ENCODE assay signal across 8 cellular contexts in genomic region chr11:124762077-124762623, GRCh38. TPM values are rescaled to one million over a fixed set of nuclear protein-coding genes. Genes with fewer than 3 reads are reported as not detected.
DNase-seq lines count a peak whose midpoint lies in the region; ATAC-seq and TF ChIP-seq lines count a peak whose summit lies in the region.

Gene ESAM (minus strand): TSS chr11:124762290. CDS start chr11:124762154, 136 bp downstream.

- H3K4me3 ChIP-seq in esophagus muscularis mucosa = peak within 1 kb of the TSS; percentile 52 to 65 (median 54)
- peak within 1 kb of the TSS; percentile 49 for H3K4me3 ChIP-seq in neural progenitor cell
- peak within 1 kb of the TSS; percentile 28 to 55 (median 38) for H3K4me3 ChIP-seq in tibial nerve

- H3K9me3 ChIP-seq in esophagus muscularis mucosa (no peaks in the 10 kb centered on the region), neural progenitor cell (ENCODE audit: low read depth) (no peaks in the 10 kb centered on the region), tibial nerve (no peaks in the 10 kb centered on the region)

- H3K79me2 ChIP-seq in neural progenitor cell (ENCODE audit: low read depth) = no peaks in the 10 kb centered on the region

- peaks cover 36% of the 10 kb centered on the region for H3K4me1 Mint-ChIP-seq in neural progenitor cell

- H3K9ac ChIP-seq in neural progenitor cell = no peak within 1 kb of the TSS

- H3K4me1 ChIP-seq in esophagus muscularis mucosa (peaks cover 33 to 60% (median 49%) of the 10 kb centered on the region in 4 donors), neural progenitor cell (peaks cover 36% of the 10 kb centered on the region), tibial nerve (peaks cover 0 to 52% (median 33%) of the 10 kb centered on the region in 4 donors)

- H3K27ac ChIP-seq in esophagus muscularis mucosa (replicated peaks in 1 of 4) (peak within 1 kb of the TSS; percentile 69 to 82 (median 82)), neural progenitor cell (no peak within 1 kb of the TSS), tibial nerve (peak within 1 kb of the TSS; percentile 46 to 79 (median 62))

- peak within 1 kb of the TSS; percentile 90 for H3K4me3 Mint-ChIP-seq in neural progenitor cell

- intact Hi-C loops in esophagus muscularis mucosa (cut with DNase I) = loop anchor here (5.0 kb wide), 2 partner anchors 35 to 75 kb away; no protein-coding TSS in a partner anchor

- no peak within 1 kb of the TSS for H2AFZ ChIP-seq in neural progenitor cell (replicated peaks)

- TF ChIP-seq CTCF in esophagus muscularis mucosa (IDR thresholded peaks at IDR 0.05) (no peak), neural progenitor cell (IDR thresholded peaks at IDR 0.05) (no peak), tibial nerve (IDR thresholded peaks at IDR 0.05) (no peak)

- peaks cover 5 to 60% (median 46%) of the 10 kb centered on the region in 4 donors for H3K27me3 ChIP-seq in esophagus muscularis mucosa
- peaks cover 59% of the 10 kb centered on the region for H3K27me3 ChIP-seq in neural progenitor cell
- peaks cover 0 to 64% of the 10 kb centered on the region in 2 donors for H3K27me3 ChIP-seq in tibial nerve

- ATAC-seq in GM21786 (IDR thresholded peaks at IDR 0.05; ENCODE audit: unreplicated experiment) = peak; percentile 50

- no peak within 1 kb of the TSS for H3K27ac Mint-ChIP-seq in neural progenitor cell

- no peaks in the 10 kb centered on the region for H3K9me3 Mint-ChIP-seq in neural progenitor cell

- TF ChIP-seq EP300 in esophagus muscularis mucosa (IDR thresholded peaks at IDR 0.05) (no peak), tibial nerve (IDR thresholded peaks at IDR 0.05) (peak in 1 of 2 donors; percentile 10)

- peaks cover 13% of the 10 kb centered on the region for H3K36me3 Mint-ChIP-seq in neural progenitor cell

- under 1% methylated on average over 35 of the region's 56 CpGs for WGBS in esophagus muscularis mucosa
- 2% methylated on average over 8 to 54 of the region's 56 CpGs for WGBS in tibial nerve, 2 donors

- peak; percentile 96 for TF ChIP-seq POLR2A in GM10847 (IDR thresholded peaks at IDR 0.05; ENCODE audit: extremely low read depth, insufficient read length)
- peak; percentile 19 for TF ChIP-seq POLR2A in esophagus muscularis mucosa (IDR thresholded peaks at IDR 0.05; ENCODE audit: low read depth)
- no peak for TF ChIP-seq POLR2A in tibial nerve (IDR thresholded peaks at IDR 0.05)

- H3K27me3 Mint-ChIP-seq in neural progenitor cell (ENCODE audit: insufficient read depth, low read depth) = peaks cover 45% of the 10 kb centered on the region

- peaks cover 63% of the 10 kb centered on the region for H4K20me1 ChIP-seq in neural progenitor cell (ENCODE audit: low read depth)

- H3F3A ChIP-seq in neural progenitor cell (ENCODE audit: low read depth) = peaks cover 41% of the 10 kb centered on the region

- H3K4me2 ChIP-seq in neural progenitor cell = peak within 1 kb of the TSS; percentile 84

- H3K36me3 ChIP-seq in esophagus muscularis mucosa (peaks cover 4 to 35% (median 13%) of the 10 kb centered on the region in 4 donors), neural progenitor cell (no peaks in the 10 kb centered on the region), tibial nerve (peaks cover 0 to 28% (median 0%) of the 10 kb centered on the region in 3 donors)

- DNase-seq in NAMALWA (ENCODE audit: low spot score) = peak; percentile 73
- peak; percentile 47 for DNase-seq in activated T-cell treated with anti-CD3 and anti-CD28 coated beads for 24 hours (ENCODE audit: low read depth)
- peak; percentile 86 for DNase-seq in esophagus muscularis mucosa (ENCODE audit: extremely low spot score)
- peak; percentile 72 for DNase-seq in neural progenitor cell (ENCODE audit: low spot score)
- DNase-seq in tibial nerve (ENCODE audit: low spot score in 2 of 2) = no peak
- DNase-seq in foreskin melanocyte = no peak

RNA-seq across cellular contexts. Expression of gene ESAM, which starts in this region (rescaled TPM):
- total RNA-seq in esophagus muscularis mucosa (10 to 100 TPM; 10.8 to 52.8 (median 41.1) TPM), neural progenitor cell (ENCODE audit: low replicate concordance) (0.26 and 0.81 TPM in 2 replicates), tibial nerve (10 to 100 TPM; 18.6 to 45.9 (median 33.0) TPM)

Comparison
In these comparisons a context has a peak if more than half of its experiments do, and no peak if none do; other contexts are left out.
1. Peak in DNase-seq, H3K4me3 ChIP-seq and H3K4me2 ChIP-seq in neural progenitor cell; RNA of the gene not detected or under 1 TPM.
2. POLR2A ChIP-seq: peak in GM10847 (single experiment) and esophagus muscularis mucosa (single experiment); none in tibial nerve (0 of 2).
3. DNase-seq: peak in NAMALWA (single experiment), activated T-cell treated with anti-CD3 and anti-CD28 coated beads for 24 hours (single experiment) and esophagus muscularis mucosa (single experiment); none in tibial nerve (0 of 2) and foreskin melanocyte (single experiment).
4. Peak in every context shown above with its lines, with median percentiles within 50 percentile points of each other: H3K4me3 ChIP-seq.